Comparison of ENCODE assay signal across 10 cellular contexts in genomic region chr13:44523176-44524017, GRCh38. TPM values are rescaled to one million over a fixed set of nuclear protein-coding genes. Genes with fewer than 3 reads are reported as not detected.
DNase-seq lines count a peak whose midpoint lies in the region; ATAC-seq and TF ChIP-seq lines count a peak whose summit lies in the region.
"Had no signal": no experiment of that assay in that cellular context is flagged by ENCODE, and none has a peak within 500 bp of the region (broad histone marks: within the 10 kb centered on the region; RNA-seq: fewer than 3 reads in every experiment).

No MANE protein-coding gene starts in this region.

- TF ChIP-seq CTCF in cardiac fibroblast (IDR thresholded peaks at IDR 0.05; ENCODE audit: low read depth, low read length), result no peak
- no peak for TF ChIP-seq CTCF in BE2C (IDR thresholded peaks at IDR 0.05; ENCODE audit: low read depth, low read length)

- H3K27me3 ChIP-seq in BE2C, result no peaks in the 10 kb centered on the region

- peak; percentile 49 for ATAC-seq in HG03108 (IDR thresholded peaks at IDR 0.05; ENCODE audit: unreplicated experiment)

- peak overlapping the region; percentile 69 for H3K27ac ChIP-seq in mesodermal cell (ENCODE audit: low read depth, low read length, severe bottlenecking)

- whole genome bisulfite sequencing in mesodermal cell (ENCODE audit: insufficient coverage in 2 of 2), 2 experiments, result 86 to 96% methylated on average over 3 of the region's 4 CpGs

- H3K36me3 ChIP-seq in mesodermal cell (ENCODE audit: control insufficient read depth, insufficient read depth, low read length) (no peaks in the 10 kb centered on the region), BE2C (no peaks in the 10 kb centered on the region)

- DNase-seq in EL (peak; percentile 34), cardiac fibroblast (ENCODE audit: low read depth in 2 of 2) (peak; percentile 61 to 84), BE2C (no peak), SKM-1 treated with dmso at 0.1 percent for 144 hours (lab: John Stamatoyannopoulos, UW; ENCODE audit: unreplicated experiment) (no peak), putamen (ENCODE audit: low spot score) (no peak)
- DNase-seq in activated CD4-positive, alpha-beta T cell treated with anti-CD3 and anti-CD28 coated beads, Interleukin-2, amount 50 U/mL, for 4 hours, result no peak
- DNase-seq: activated effector memory CD4-positive, alpha-beta T cell treated with Interleukin-2 at 50 U/mL for 16 hours; NCI-H1048 had no signal

- H3K4me1 ChIP-seq in mesodermal cell (ENCODE audit: control insufficient read depth, insufficient read depth, low read length, poor library complexity, severe bottlenecking), result peaks cover 8% of the 10 kb centered on the region
- peaks cover 7% of the 10 kb centered on the region; the same call in 1 of the 2 replicates for H3K4me1 ChIP-seq in BE2C

- H3K4me3 ChIP-seq in cardiac fibroblast (replicated peaks in 1 of 2; ENCODE audit: low read depth in 2 of 2, low read length in 2 of 2) (peak overlapping the region in 1 of 2 donors; percentile 22), mesodermal cell (ENCODE audit: extremely low read depth, insufficient read depth, low read length, poor library complexity, severe bottlenecking) (no peak overlapping the region), BE2C (ENCODE audit: low read depth, low read length) (no peak overlapping the region)

- no peaks in the 10 kb centered on the region for H3K9me3 ChIP-seq in mesodermal cell (ENCODE audit: control insufficient read depth, low read length)
- H3K9me3 ChIP-seq in BE2C, result no peaks in the 10 kb centered on the region

RNA-seq across cellular contexts. Expression of gene TSC22D1, which starts 52.7 kb away (rescaled TPM):
- 180 TPM for polyA plus RNA-seq in mesodermal cell (2013, experiment 1 of 2)
- 178 TPM for polyA plus RNA-seq in mesodermal cell (2013, experiment 2 of 2)
- 39.3 TPM for polyA plus RNA-seq in BE2C (2012; ENCODE audit: insufficient read depth, insufficient read length, low read depth)

Comparison
In these comparisons a context has a peak if more than half of its experiments do, and no peak if none do; other contexts are left out.
1. DNase-seq: peak in EL (single experiment) and cardiac fibroblast (2 of 2); none in BE2C (single experiment), SKM-1 treated with dmso at 0.1 percent for 144 hours (single experiment), activated CD4-positive, alpha-beta T cell treated with anti-CD3 and anti-CD28 coated beads, Interleukin-2, amount 50 U/mL, for 4 hours (0 of 2) and putamen (single experiment).